ENCODE assay signal across 1 cellular context in the genomic region with DNA sequence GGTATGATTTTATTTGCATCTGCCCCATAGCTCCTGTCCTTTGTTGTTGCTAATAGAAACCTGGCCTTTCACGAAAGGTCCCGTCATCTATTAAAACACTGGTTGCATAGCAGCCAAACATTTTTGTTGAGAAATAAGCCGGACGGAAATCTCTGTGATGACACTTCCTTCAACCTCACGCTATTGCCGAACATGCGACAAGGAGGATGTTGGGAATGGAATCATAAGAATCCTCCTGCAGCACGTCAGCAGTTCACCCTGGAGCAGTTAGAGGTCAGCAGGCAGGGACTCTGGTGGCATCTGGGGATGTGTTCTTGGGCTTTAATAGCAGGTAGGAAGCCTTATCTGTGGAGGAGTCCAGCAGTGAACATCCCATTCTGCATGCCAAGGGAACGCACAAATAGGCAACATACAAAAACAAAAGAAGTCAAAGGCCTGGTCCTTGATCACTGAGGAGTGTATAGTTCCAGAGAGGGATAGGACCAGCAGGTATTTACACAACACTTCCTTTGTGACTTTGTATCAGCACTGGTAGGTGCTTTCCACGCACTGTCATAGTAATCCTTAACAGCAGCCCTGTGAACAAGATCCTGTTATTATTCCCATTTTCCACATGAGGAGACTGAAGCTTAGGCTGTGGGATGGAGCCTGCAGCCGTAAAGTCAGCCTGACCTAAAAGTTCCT.
TF ChIP-seq lines count a peak whose summit lies in the region.

No MANE protein-coding gene starts in this region.

TF ChIP-seq in A549, 52 proteins besides CTCF, POLR2A, EP300 and RAD21 (continued from another document):
- TF ChIP-seq, protein P1, sequence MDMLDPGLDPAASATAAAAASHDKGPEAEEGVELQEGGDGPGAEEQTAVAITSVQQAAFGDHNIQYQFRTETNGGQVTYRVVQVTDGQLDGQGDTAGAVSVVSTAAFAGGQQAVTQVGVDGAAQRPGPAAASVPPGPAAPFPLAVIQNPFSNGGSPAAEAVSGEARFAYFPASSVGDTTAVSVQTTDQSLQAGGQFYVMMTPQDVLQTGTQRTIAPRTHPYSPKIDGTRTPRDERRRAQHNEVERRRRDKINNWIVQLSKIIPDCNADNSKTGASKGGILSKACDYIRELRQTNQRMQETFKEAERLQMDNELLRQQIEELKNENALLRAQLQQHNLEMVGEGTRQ (IDR thresholded peaks at IDR 0.05), result no peak
- TF ChIP-seq, protein P2, sequence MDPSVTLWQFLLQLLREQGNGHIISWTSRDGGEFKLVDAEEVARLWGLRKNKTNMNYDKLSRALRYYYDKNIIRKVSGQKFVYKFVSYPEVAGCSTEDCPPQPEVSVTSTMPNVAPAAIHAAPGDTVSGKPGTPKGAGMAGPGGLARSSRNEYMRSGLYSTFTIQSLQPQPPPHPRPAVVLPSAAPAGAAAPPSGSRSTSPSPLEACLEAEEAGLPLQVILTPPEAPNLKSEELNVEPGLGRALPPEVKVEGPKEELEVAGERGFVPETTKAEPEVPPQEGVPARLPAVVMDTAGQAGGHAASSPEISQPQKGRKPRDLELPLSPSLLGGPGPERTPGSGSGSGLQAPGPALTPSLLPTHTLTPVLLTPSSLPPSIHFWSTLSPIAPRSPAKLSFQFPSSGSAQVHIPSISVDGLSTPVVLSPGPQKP (IDR thresholded peaks at IDR 0.05; ENCODE audit: low read depth, low read length), result no peak
- no peak for TF ChIP-seq TFCP2L1 (CRISPR knock-in tag; IDR thresholded peaks at IDR 0.05)
- no peak for TF ChIP-seq PHF8 (IDR thresholded peaks at IDR 0.05; ENCODE audit: borderline replicate concordance, low read depth)
- TF ChIP-seq CEBPB (IDR thresholded peaks at IDR 0.05), result peak; percentile 27 to 69; a peak in 2 of 4 replicates
- TF ChIP-seq, protein P3, sequence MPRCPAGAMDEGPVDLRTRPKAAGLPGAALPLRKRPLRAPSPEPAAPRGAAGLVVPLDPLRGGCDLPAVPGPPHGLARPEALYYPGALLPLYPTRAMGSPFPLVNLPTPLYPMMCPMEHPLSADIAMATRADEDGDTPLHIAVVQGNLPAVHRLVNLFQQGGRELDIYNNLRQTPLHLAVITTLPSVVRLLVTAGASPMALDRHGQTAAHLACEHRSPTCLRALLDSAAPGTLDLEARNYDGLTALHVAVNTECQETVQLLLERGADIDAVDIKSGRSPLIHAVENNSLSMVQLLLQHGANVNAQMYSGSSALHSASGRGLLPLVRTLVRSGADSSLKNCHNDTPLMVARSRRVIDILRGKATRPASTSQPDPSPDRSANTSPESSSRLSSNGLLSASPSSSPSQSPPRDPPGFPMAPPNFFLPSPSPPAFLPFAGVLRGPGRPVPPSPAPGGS (IDR thresholded peaks at IDR 0.05), result no peak
- no peak for TF ChIP-seq BHLHE40 (IDR thresholded peaks at IDR 0.05; ENCODE audit: low read depth, low read length)
- 0 out of 2 replicates have a peak, but pooled peaks have one; percentile 36 for TF ChIP-seq MYC (IDR thresholded peaks at IDR 0.05; ENCODE audit: borderline replicate concordance, low read length)
- TF ChIP-seq KDM1A (IDR thresholded peaks at IDR 0.05; ENCODE audit: low read depth), result no peak
- TF ChIP-seq, protein P4, sequence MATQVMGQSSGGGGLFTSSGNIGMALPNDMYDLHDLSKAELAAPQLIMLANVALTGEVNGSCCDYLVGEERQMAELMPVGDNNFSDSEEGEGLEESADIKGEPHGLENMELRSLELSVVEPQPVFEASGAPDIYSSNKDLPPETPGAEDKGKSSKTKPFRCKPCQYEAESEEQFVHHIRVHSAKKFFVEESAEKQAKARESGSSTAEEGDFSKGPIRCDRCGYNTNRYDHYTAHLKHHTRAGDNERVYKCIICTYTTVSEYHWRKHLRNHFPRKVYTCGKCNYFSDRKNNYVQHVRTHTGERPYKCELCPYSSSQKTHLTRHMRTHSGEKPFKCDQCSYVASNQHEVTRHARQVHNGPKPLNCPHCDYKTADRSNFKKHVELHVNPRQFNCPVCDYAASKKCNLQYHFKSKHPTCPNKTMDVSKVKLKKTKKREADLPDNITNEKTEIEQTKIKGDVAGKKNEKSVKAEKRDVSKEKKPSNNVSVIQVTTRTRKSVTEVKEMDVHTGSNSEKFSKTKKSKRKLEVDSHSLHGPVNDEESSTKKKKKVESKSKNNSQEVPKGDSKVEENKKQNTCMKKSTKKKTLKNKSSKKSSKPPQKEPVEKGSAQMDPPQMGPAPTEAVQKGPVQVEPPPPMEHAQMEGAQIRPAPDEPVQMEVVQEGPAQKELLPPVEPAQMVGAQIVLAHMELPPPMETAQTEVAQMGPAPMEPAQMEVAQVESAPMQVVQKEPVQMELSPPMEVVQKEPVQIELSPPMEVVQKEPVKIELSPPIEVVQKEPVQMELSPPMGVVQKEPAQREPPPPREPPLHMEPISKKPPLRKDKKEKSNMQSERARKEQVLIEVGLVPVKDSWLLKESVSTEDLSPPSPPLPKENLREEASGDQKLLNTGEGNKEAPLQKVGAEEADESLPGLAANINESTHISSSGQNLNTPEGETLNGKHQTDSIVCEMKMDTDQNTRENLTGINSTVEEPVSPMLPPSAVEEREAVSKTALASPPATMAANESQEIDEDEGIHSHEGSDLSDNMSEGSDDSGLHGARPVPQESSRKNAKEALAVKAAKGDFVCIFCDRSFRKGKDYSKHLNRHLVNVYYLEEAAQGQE (IDR thresholded peaks at IDR 0.05), result no peak
- no peak for TF ChIP-seq ZNF302 (CRISPR knock-in tag; IDR thresholded peaks at IDR 0.05)
- TF ChIP-seq, protein P5, sequence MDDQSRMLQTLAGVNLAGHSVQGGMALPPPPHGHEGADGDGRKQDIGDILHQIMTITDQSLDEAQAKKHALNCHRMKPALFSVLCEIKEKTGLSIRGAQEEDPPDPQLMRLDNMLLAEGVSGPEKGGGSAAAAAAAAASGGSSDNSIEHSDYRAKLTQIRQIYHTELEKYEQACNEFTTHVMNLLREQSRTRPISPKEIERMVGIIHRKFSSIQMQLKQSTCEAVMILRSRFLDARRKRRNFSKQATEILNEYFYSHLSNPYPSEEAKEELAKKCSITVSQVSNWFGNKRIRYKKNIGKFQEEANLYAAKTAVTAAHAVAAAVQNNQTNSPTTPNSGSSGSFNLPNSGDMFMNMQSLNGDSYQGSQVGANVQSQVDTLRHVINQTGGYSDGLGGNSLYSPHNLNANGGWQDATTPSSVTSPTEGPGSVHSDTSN (IDR thresholded peaks at IDR 0.05), result no peak
